In the genomic region with DNA sequence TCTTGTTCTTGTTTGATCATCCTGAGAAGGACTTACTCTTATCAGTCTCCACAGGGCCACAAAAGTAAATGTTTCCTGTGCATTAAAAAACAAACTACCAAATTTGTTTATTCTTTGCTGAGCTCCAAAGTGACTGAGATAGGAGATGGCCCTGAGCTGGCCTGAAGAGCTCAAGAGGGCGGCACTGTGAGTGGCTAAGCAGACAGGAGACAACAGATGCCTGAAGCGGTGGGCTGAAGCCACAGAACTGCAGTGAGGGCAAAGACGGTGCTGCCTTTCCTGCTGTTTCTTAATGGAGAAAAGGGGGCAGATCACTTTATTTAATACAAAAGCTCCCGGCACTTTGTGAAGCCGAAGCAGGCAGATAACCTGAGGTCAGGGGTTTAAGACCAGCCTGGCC, we compare ENCODE assay signal across 25 cellular contexts.
DNase-seq lines count a peak whose midpoint lies in the region; ATAC-seq and TF ChIP-seq lines count a peak whose summit lies in the region.
"Had no signal": no experiment of that assay in that cellular context is flagged by ENCODE, and none has a peak within 500 bp of the region (broad histone marks: within the 10 kb centered on the region; RNA-seq: fewer than 3 reads in every experiment).

No MANE protein-coding gene starts in this region.

- H3K4me2 ChIP-seq in SK-N-SH = no peak overlapping the region
- H3K4me2 ChIP-seq: A549, KMS-11 had no signal

- H3K9ac ChIP-seq in SK-N-SH = no peak overlapping the region
- H3K9ac ChIP-seq: KMS-11 had no signal

- POLR2A ChIA-PET in SK-N-SH (lab: Yijun Ruan, JAX) = no interaction called here
- POLR2A ChIA-PET in CD4-positive, alpha-beta T cell (lab: Charles Lee) = no interaction called here

- CTCF ChIA-PET in SK-N-SH (lab: Yijun Ruan, JAX) = interaction anchor here (1.1 to 1.6 kb wide), 2 partner anchors 381 to 428 kb away, joined by 3 read pairs; no protein-coding TSS in a partner anchor
- CTCF ChIA-PET in CD4-positive, alpha-beta T cell (lab: Charles Lee) = no interaction called here

- no peak overlapping the region for H3K4me3 Mint-ChIP-seq in CD4-positive, alpha-beta T cell
- H3K4me3 Mint-ChIP-seq: activated CD8-positive, alpha-beta T cell treated with anti-CD3 and anti-CD28 coated beads for 36 hours; B cell; natural killer cell treated with Interleukin-12 subunit alpha and Interleukin-12 subunit beta and Interleukin-15 and Interleukin-18, amount 100 ng/mL, for 72 hours had no signal

- no peaks in the 10 kb centered on the region for H3K4me1 Mint-ChIP-seq in CD4-positive, alpha-beta T cell (ENCODE audit: low read depth)
- H3K4me1 Mint-ChIP-seq: B cell had no signal

- H3K79me2 ChIP-seq in SK-N-SH (ENCODE audit: insufficient read depth) = no peaks in the 10 kb centered on the region

- no peaks in the 10 kb centered on the region for H3K36me3 ChIP-seq in SK-N-SH (replicated peaks in 1 of 2; ENCODE audit: control insufficient read depth in 1 of 2, insufficient read depth in 2 of 2, low read length in 1 of 2)
- no peaks in the 10 kb centered on the region for H3K36me3 ChIP-seq in breast epithelium
- H3K36me3 ChIP-seq: upper lobe of left lung had no signal

- TF ChIP-seq POLR2A in breast epithelium (IDR thresholded peaks at IDR 0.05) = no peak

- H3K27ac ChIP-seq in SK-N-SH (ENCODE audit: low read depth in 2 of 2, low read length in 1 of 2) = no peak overlapping the region
- no peak overlapping the region for H3K27ac ChIP-seq in breast epithelium
- H3K27ac ChIP-seq in CD4-positive, alpha-beta T cell (ENCODE audit: low read depth, low read length) = no peak overlapping the region
- H3K27ac ChIP-seq: A549, coronary artery, KMS-11, upper lobe of left lung had no signal

- no peaks in the 10 kb centered on the region for H3K9me3 ChIP-seq in SK-N-SH
- H3K9me3 ChIP-seq in breast epithelium = no peaks in the 10 kb centered on the region
- H3K9me3 ChIP-seq in CD4-positive, alpha-beta T cell (ENCODE audit: control insufficient read depth, low read length) = no peaks in the 10 kb centered on the region
- H3K9me3 ChIP-seq: A549, Caco-2, upper lobe of left lung had no signal

- no peak for TF ChIP-seq EP300 in SK-N-SH (IDR thresholded peaks at IDR 0.05; ENCODE audit: borderline replicate concordance in 1 of 2, low read depth in 1 of 2, low read length in 1 of 2)

- H3K4me1 ChIP-seq in SK-N-SH (ENCODE audit: control insufficient read depth in 1 of 2, insufficient read depth in 2 of 2, low read depth in 1 of 2, low read length in 1 of 2) = no peaks in the 10 kb centered on the region
- no peaks in the 10 kb centered on the region for H3K4me1 ChIP-seq in breast epithelium
- H3K4me1 ChIP-seq: A549, Caco-2 had no signal

- WGBS in SK-N-SH (ENCODE audit: low lambda C conversion rate) = 5% methylated on average over 5 of the region's 5 CpGs

- H2AFZ ChIP-seq in SK-N-SH (ENCODE audit: low read depth) = no peak overlapping the region

- DNase-seq in SK-N-SH (no peak), UCSD-AML1 (lab: John Stamatoyannopoulos, UW; ENCODE audit: unreplicated experiment) (peak; percentile 2), iPS-NIHi7 (ENCODE audit: extremely low spot score) (peak; percentile 30), breast epithelium (ENCODE audit: low spot score in 2 of 2) (no peak), NCI-H526 treated with DMSO at 0.1 percent for 48 hours (lab: John Stamatoyannopoulos, UW) (no peak)
- no peak for DNase-seq in CD4-positive, alpha-beta T cell
- DNase-seq: activated CD8-positive, alpha-beta T cell treated with anti-CD3 and anti-CD28 coated beads for 36 hours; activated T-cell treated with anti-CD3 and anti-CD28 coated beads for 4 hours; amniotic stem cell; Caco-2; EL; MV-4-11; NCI-H2029 treated with DMSO at 0.1 percent for 48 hours; NCI-H524; T1000; upper lobe of left lung had no signal

- H3K9me2 ChIP-seq in SK-N-SH = no peaks in the 10 kb centered on the region

- H3K36me3 Mint-ChIP-seq in CD4-positive, alpha-beta T cell (ENCODE audit: low read depth) = no peaks in the 10 kb centered on the region
- H3K36me3 Mint-ChIP-seq: natural killer cell treated with Interleukin-12 subunit alpha and Interleukin-12 subunit beta and Interleukin-15 and Interleukin-18, amount 100 ng/mL, for 72 hours had no signal

- H3K9me3 Mint-ChIP-seq in CD4-positive, alpha-beta T cell = no peaks in the 10 kb centered on the region
- H3K9me3 Mint-ChIP-seq: activated CD8-positive, alpha-beta T cell treated with anti-CD3 and anti-CD28 coated beads for 36 hours; natural killer cell treated with Interleukin-12 subunit alpha and Interleukin-12 subunit beta and Interleukin-15 and Interleukin-18, amount 100 ng/mL, for 72 hours had no signal

- H3K27me3 ChIP-seq in SK-N-SH (ENCODE audit: insufficient read depth) (peaks cover 8% of the 10 kb centered on the region; the same call in 1 of the 2 replicates), breast epithelium (no peaks in the 10 kb centered on the region)
- no peaks in the 10 kb centered on the region for H3K27me3 ChIP-seq in CD4-positive, alpha-beta T cell (ENCODE audit: control insufficient read depth, insufficient read depth, low read length)
- H3K27me3 ChIP-seq: upper lobe of left lung had no signal

- H4K20me1 ChIP-seq in SK-N-SH (ENCODE audit: insufficient read depth) = no peaks in the 10 kb centered on the region

- H3F3A ChIP-seq in SK-N-SH (replicated peaks; ENCODE audit: insufficient read depth) = no peaks in the 10 kb centered on the region

- no peak for TF ChIP-seq RAD21 in SK-N-SH (IDR thresholded peaks at IDR 0.05; ENCODE audit: low read length)

- H3K4me3 ChIP-seq in SK-N-SH (ENCODE audit: low read depth in 2 of 2, low read length in 1 of 2) (no peak overlapping the region), breast epithelium (no peak overlapping the region)
- H3K4me3 ChIP-seq: A549, coronary artery, upper lobe of left lung had no signal

- ATAC-seq in SK-N-SH treated with all-trans-retinoic acid at 6 μM for 48 hours (peak; percentile 44; the same call in 2 of the 3 replicates), HG03196 (IDR thresholded peaks at IDR 0.05; ENCODE audit: unreplicated experiment) (no peak)
- no peak for ATAC-seq in CD4-positive, alpha-beta T cell (ENCODE audit: poor library complexity)
- ATAC-seq: A549; activated CD4-positive, CD25-positive, alpha-beta regulatory T cell treated with anti-CD3 and anti-CD28 coated beads, Interleukin-2, amount 50 U/mL, for 24 hours; activated CD8-positive, alpha-beta T cell treated with anti-CD3 and anti-CD28 coated beads for 36 hours; natural killer cell treated with Interleukin-12 subunit alpha and Interleukin-12 subunit beta and Interleukin-15 and Interleukin-18, amount 100 ng/mL, for 72 hours; sciatic nerve had no signal

- no peak overlapping the region for H3K27ac Mint-ChIP-seq in CD4-positive, alpha-beta T cell
- H3K27ac Mint-ChIP-seq: activated CD8-positive, alpha-beta T cell treated with anti-CD3 and anti-CD28 coated beads for 36 hours; B cell; natural killer cell treated with Interleukin-12 subunit alpha and Interleukin-12 subunit beta and Interleukin-15 and Interleukin-18, amount 100 ng/mL, for 72 hours had no signal

- intact Hi-C loops in breast epithelium (cut with DNase I; ENCODE audit: low total_unique reads) = no loop called here
- intact Hi-C loops in CD4-positive, alpha-beta T cell (cut with DNase I, micrococcal nuclease) = no loop called here

- TF ChIP-seq CTCF in SK-N-SH (IDR thresholded peaks at IDR 0.05) (no peak), breast epithelium (IDR thresholded peaks at IDR 0.05) (no peak)
- no peak for TF ChIP-seq CTCF in CD4-positive, alpha-beta T cell (IDR thresholded peaks at IDR 0.05)

- peaks cover 4% of the 10 kb centered on the region for H3K27me3 Mint-ChIP-seq in CD4-positive, alpha-beta T cell

TF ChIP-seq in SK-N-SH treated with all-trans-retinoic acid at 6 μM for 48 hours, 23 proteins besides CTCF, POLR2A, EP300 and RAD21 (continues in another document):
- no peak for TF ChIP-seq ISL1 (CRISPR knock-in tag; IDR thresholded peaks at IDR 0.05)
- TF ChIP-seq ZNF8 (CRISPR knock-in tag; IDR thresholded peaks at IDR 0.05) = no peak
- TF ChIP-seq ZNF70 (CRISPR knock-in tag; IDR thresholded peaks at IDR 0.05) = no peak
- no peak for TF ChIP-seq TCF4 (CRISPR knock-in tag; IDR thresholded peaks at IDR 0.05; ENCODE audit: borderline replicate concordance)

TF ChIP-seq in SK-N-SH, 30 proteins besides CTCF, POLR2A, EP300 and RAD21:
- no peak for TF ChIP-seq ELF1 (IDR thresholded peaks at IDR 0.05)
- no peak for TF ChIP-seq JUND (IDR thresholded peaks at IDR 0.05)
- TF ChIP-seq POLR2AphosphoS5 (IDR thresholded peaks at IDR 0.05; ENCODE audit: low read depth, low read length) = no peak
- TF ChIP-seq IRF3 (IDR thresholded peaks at IDR 0.05; ENCODE audit: low read depth, low read length) = no peak
- no peak for TF ChIP-seq SIN3A (IDR thresholded peaks at IDR 0.05; ENCODE audit: borderline replicate concordance, low read depth, low read length)
- no peak for TF ChIP-seq NFIC (IDR thresholded peaks at IDR 0.05; ENCODE audit: borderline replicate concordance)

Comparison
In these comparisons a context has a peak if more than half of its experiments do, and no peak if none do; other contexts are left out.
1. DNase-seq: peak in UCSD-AML1 (single experiment) and iPS-NIHi7 (single experiment); none in SK-N-SH (single experiment), breast epithelium (0 of 2), NCI-H526 treated with DMSO at 0.1 percent for 48 hours (single experiment) and CD4-positive, alpha-beta T cell (0 of 10).